11 cellular contexts compared by ENCODE assay signal in the genomic region with DNA sequence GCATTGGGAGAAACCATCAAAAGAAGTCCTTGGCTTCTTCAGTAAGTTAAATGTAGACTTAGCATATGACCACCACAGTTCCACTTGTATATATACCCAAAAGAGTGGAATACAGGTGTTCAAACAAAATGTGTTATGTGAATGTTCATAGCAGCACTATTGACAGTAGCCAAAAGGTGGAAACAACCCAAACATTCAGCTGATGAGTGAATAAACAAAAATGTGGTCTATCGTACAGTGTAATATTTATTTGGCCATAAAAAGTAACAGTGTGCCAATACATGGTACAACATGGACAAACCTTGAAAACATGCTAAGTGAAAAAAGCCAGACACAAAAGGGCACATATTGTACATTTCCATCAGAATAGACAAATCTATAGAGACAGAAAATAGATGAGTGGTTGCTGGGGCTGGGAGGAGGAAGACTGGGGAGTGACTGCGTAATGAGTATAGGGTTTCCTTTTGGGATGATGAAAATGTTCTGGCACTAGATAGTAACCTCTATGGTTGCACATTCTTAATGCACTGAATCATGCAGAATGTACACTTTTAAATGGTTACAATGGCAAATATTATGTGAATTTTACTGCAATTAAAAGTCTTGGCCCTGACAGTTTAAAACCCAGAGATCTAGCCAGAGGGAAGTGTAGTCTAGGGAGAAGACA. TPM values are rescaled to one million over a fixed set of nuclear protein-coding genes. Genes with fewer than 3 reads are reported as not detected.
DNase-seq lines count a peak whose midpoint lies in the region; ATAC-seq and TF ChIP-seq lines count a peak whose summit lies in the region.
"Had no signal": no experiment of that assay in that cellular context is flagged by ENCODE, and none has a peak within 500 bp of the region (broad histone marks: within the 10 kb centered on the region; RNA-seq: fewer than 3 reads in every experiment).

No MANE protein-coding gene starts in this region.

- H3K9me3 Mint-ChIP-seq in CD8-positive, alpha-beta memory T cell = no peaks in the 10 kb centered on the region
- peaks cover 7% of the 10 kb centered on the region for H3K9me3 Mint-ChIP-seq in memory B cell

- peaks cover 51% of the 10 kb centered on the region for H3K4me1 ChIP-seq in CD8-positive, alpha-beta memory T cell (ENCODE audit: insufficient read depth, low read length)
- H3K4me1 ChIP-seq in suprapubic skin = peaks cover 24% of the 10 kb centered on the region

- POLR2A ChIA-PET in CD8-positive, alpha-beta memory T cell (lab: Charles Lee) = no interaction called here

- DNase-seq in CD8-positive, alpha-beta memory T cell = no peak
- DNase-seq in M059J (ENCODE audit: low read depth) (peak; percentile 48), memory B cell (ENCODE audit: low spot score in 2 of 2) (no peak), caudate nucleus (lab: John Stamatoyannopoulos, UW) (no peak), NCI-H128 (lab: John Stamatoyannopoulos, UW; ENCODE audit: unreplicated experiment) (no peak), suprapubic skin (ENCODE audit: low spot score in 2 of 2) (no peak)
- DNase-seq: aorta; NCI-H2171; stimulated activated CD8-positive, alpha-beta memory T cell treated with anti-CD3 and anti-CD28 coated beads, Interleukin-4, amount 100 ng/mL, for 48 hours had no signal

- H3K9me3 ChIP-seq in CD8-positive, alpha-beta memory T cell (ENCODE audit: low read length) = no peaks in the 10 kb centered on the region
- no peaks in the 10 kb centered on the region for H3K9me3 ChIP-seq in suprapubic skin

- no peak overlapping the region for H3K27ac ChIP-seq in CD8-positive, alpha-beta memory T cell (ENCODE audit: low read depth, low read length)
- peak overlapping the region; percentile 5 for H3K27ac ChIP-seq in angular gyrus (ENCODE audit: low read depth, low read length)
- no peak overlapping the region for H3K27ac ChIP-seq in caudate nucleus (ENCODE audit: low read depth, low read length)
- H3K27ac ChIP-seq in suprapubic skin = no peak overlapping the region

- H3K27me3 ChIP-seq in CD8-positive, alpha-beta memory T cell (ENCODE audit: insufficient read depth, low read length, poor library complexity, severe bottlenecking) = no peaks in the 10 kb centered on the region
- no peaks in the 10 kb centered on the region for H3K27me3 ChIP-seq in suprapubic skin

- CTCF ChIA-PET in CD8-positive, alpha-beta memory T cell (lab: Charles Lee) = no interaction called here

- no peak for TF ChIP-seq POLR2A in suprapubic skin (IDR thresholded peaks at IDR 0.05)

- no peak overlapping the region for H3K4me3 ChIP-seq in CD8-positive, alpha-beta memory T cell (ENCODE audit: low read length)
- H3K4me3 ChIP-seq in suprapubic skin = no peak overlapping the region

- WGBS in suprapubic skin = 74% methylated on average over 2 of the region's 2 CpGs

- ATAC-seq in memory B cell (ENCODE audit: low read depth) = no peak
- ATAC-seq in HG03108 (IDR thresholded peaks at IDR 0.05; ENCODE audit: unreplicated experiment) = no peak

- H3K27ac Mint-ChIP-seq in CD8-positive, alpha-beta memory T cell = peak overlapping the region; percentile 1 to 77 (median 58)
- H3K27ac Mint-ChIP-seq in memory B cell = peak overlapping the region; percentile 74

- no peak for TF ChIP-seq CTCF in suprapubic skin (IDR thresholded peaks at IDR 0.05)

- H3K4me1 Mint-ChIP-seq in CD8-positive, alpha-beta memory T cell = peaks cover 61 to 83% (median 76%) of the 10 kb centered on the region in 3 donors
- H3K4me1 Mint-ChIP-seq in memory B cell = peaks cover 54% of the 10 kb centered on the region

- TF ChIP-seq EP300 in suprapubic skin (IDR thresholded peaks at IDR 0.05) = no peak

- peak overlapping the region in 2 of 7 donors; percentile 21 to 34 for H3K4me3 Mint-ChIP-seq in CD8-positive, alpha-beta memory T cell
- no peak overlapping the region for H3K4me3 Mint-ChIP-seq in memory B cell

- H3K27me3 Mint-ChIP-seq in CD8-positive, alpha-beta memory T cell = no peaks in the 10 kb centered on the region
- no peaks in the 10 kb centered on the region for H3K27me3 Mint-ChIP-seq in memory B cell

- peaks cover 45% of the 10 kb centered on the region for H3K36me3 ChIP-seq in CD8-positive, alpha-beta memory T cell (ENCODE audit: insufficient read depth, low read length)
- H3K36me3 ChIP-seq in suprapubic skin = peaks cover 43% of the 10 kb centered on the region

- H3K36me3 Mint-ChIP-seq in CD8-positive, alpha-beta memory T cell = peaks cover 13 to 82% (median 16%) of the 10 kb centered on the region in 3 donors
- peaks cover 34% of the 10 kb centered on the region for H3K36me3 Mint-ChIP-seq in memory B cell

RNA-seq across cellular contexts. Expression of gene ERP29, which starts 5.5 kb away (rescaled TPM):
- total RNA-seq in CD8-positive, alpha-beta memory T cell = 10 to 100 TPM; 87.4 to 88.0 TPM
- 188 TPM for polyA plus RNA-seq in CD8-positive, alpha-beta memory T cell
- 115 and 127 TPM in 2 replicates for total RNA-seq in M059J (2014; rRNA removed; shearing (Covaris generic))
- total RNA-seq in suprapubic skin = 10 to 100 TPM; 40.8 to 71.0 (median 52.5) TPM

RNA-seq across cellular contexts. Expression of gene TMEM116, which starts 5.7 kb away (rescaled TPM):
- total RNA-seq in CD8-positive, alpha-beta memory T cell = 10 to 100 TPM; 13.1 to 13.7 TPM
- 28.4 TPM for polyA plus RNA-seq in CD8-positive, alpha-beta memory T cell
- 6.9 and 7.3 TPM in 2 replicates for total RNA-seq in M059J (2014; rRNA removed; shearing (Covaris generic))
- total RNA-seq in suprapubic skin = 10 to 100 TPM; 16.0 to 25.1 (median 22.8) TPM
